Comparison of ENCODE assay signal across 8 cellular contexts in genomic region chr6:83536034-83536646, GRCh38. TPM values are rescaled to one million over a fixed set of nuclear protein-coding genes. Genes with fewer than 3 reads are reported as not detected.
DNase-seq lines count a peak whose midpoint lies in the region; ATAC-seq, FAIRE-seq and TF ChIP-seq lines count a peak whose summit lies in the region.

No MANE protein-coding gene starts in this region.

- H3K4me1 ChIP-seq in esophagus muscularis mucosa (no peaks in the 10 kb centered on the region), pancreas (no peaks in the 10 kb centered on the region)

- 52% methylated on average over 5 of the region's 5 CpGs for WGBS in esophagus muscularis mucosa
- 24% methylated on average over 5 of the region's 5 CpGs for WGBS in pancreas, 2 donors

- H3K9me3 ChIP-seq in esophagus muscularis mucosa (peaks cover 0 to 4% (median 0%) of the 10 kb centered on the region in 4 donors), pancreas (no peaks in the 10 kb centered on the region)

- FAIRE-seq in pancreas (lab: Jason Lieb, UNC) = no peak

- peak; percentile 10 for DNase-seq in NCI-H345 (lab: John Stamatoyannopoulos, UW)
- DNase-seq in NCI-H345 treated with DMSO at 0.1 percent for 48 hours (lab: John Stamatoyannopoulos, UW; ENCODE audit: unreplicated experiment) = no peak
- peak; percentile 37 for DNase-seq in GM20000 (ENCODE audit: low spot score)
- peak; percentile 40 to 53 for DNase-seq in Kasumi-1 (lab: John Stamatoyannopoulos, UW)
- DNase-seq in activated CD4-positive, alpha-beta T cell treated with anti-CD3 and anti-CD28 coated beads for 48 hours = peak; percentile 68
- DNase-seq in esophagus muscularis mucosa (ENCODE audit: extremely low spot score) = no peak
- peak in 4 of 6 donors; percentile 25 to 60 (median 46) for DNase-seq in pancreas
- no peak for DNase-seq in DMS114 treated with DMSO at 0.1 percent for 48 hours (lab: John Stamatoyannopoulos, UW; ENCODE audit: unreplicated experiment)

- H3K36me3 ChIP-seq in esophagus muscularis mucosa (no peaks in the 10 kb centered on the region), pancreas (no peaks in the 10 kb centered on the region)

- no peak overlapping the region for H3K27ac ChIP-seq in esophagus muscularis mucosa (replicated peaks in 1 of 4)
- H3K27ac ChIP-seq in pancreas = no peak overlapping the region

- H3K27me3 ChIP-seq in esophagus muscularis mucosa = no peaks in the 10 kb centered on the region
- no peaks in the 10 kb centered on the region for H3K27me3 ChIP-seq in pancreas

- TF ChIP-seq CTCF in GM20000 (IDR thresholded peaks at IDR 0.05; ENCODE audit: extremely low read depth, missing control alignments) (peak; percentile 92), esophagus muscularis mucosa (IDR thresholded peaks at IDR 0.05) (peak in 2 of 3 experiments; percentile 37 to 51), pancreas (IDR thresholded peaks at IDR 0.05) (peak; percentile 32 to 56 (median 48))

- TF ChIP-seq POLR2A in esophagus muscularis mucosa (IDR thresholded peaks at IDR 0.05; ENCODE audit: low read depth) = no peak

- no peak for TF ChIP-seq EP300 in esophagus muscularis mucosa (IDR thresholded peaks at IDR 0.05)

- intact Hi-C loops in esophagus muscularis mucosa (cut with DNase I) (no loop called here), pancreas (cut with DNase I) (no loop called here)

- ATAC-seq in pancreas = peak; percentile 48 to 82 (median 67)

- H3K4me3 ChIP-seq in esophagus muscularis mucosa (no peak overlapping the region), pancreas (no peak overlapping the region)

RNA-seq across cellular contexts. Expression of gene PRSS35, which starts 23.8 kb away (rescaled TPM):
- total RNA-seq in esophagus muscularis mucosa (under 1 TPM in 2 of 4 donors, not detected in 2; 0.29 to 0.65 TPM), pancreas (under 1 TPM; 0.12 to 0.46 (median 0.37) TPM)
- polyA plus RNA-seq in pancreas = under 1 TPM; 0.30 to 0.31 TPM

Comparison
In these comparisons a context has a peak if more than half of its experiments do, and no peak if none do; other contexts are left out.
1. DNase-seq: peak in NCI-H345 (single experiment), GM20000 (single experiment), Kasumi-1 (2 of 2), activated CD4-positive, alpha-beta T cell treated with anti-CD3 and anti-CD28 coated beads for 48 hours (single experiment) and pancreas (4 of 6); none in NCI-H345 treated with DMSO at 0.1 percent for 48 hours (single experiment), esophagus muscularis mucosa (single experiment) and DMS114 treated with DMSO at 0.1 percent for 48 hours (single experiment).
2. Peak in every context shown above with its lines, with median percentiles within 50 percentile points of each other: CTCF ChIP-seq.